Comparison of ENCODE assay signal across 19 cellular contexts in the genomic region with DNA sequence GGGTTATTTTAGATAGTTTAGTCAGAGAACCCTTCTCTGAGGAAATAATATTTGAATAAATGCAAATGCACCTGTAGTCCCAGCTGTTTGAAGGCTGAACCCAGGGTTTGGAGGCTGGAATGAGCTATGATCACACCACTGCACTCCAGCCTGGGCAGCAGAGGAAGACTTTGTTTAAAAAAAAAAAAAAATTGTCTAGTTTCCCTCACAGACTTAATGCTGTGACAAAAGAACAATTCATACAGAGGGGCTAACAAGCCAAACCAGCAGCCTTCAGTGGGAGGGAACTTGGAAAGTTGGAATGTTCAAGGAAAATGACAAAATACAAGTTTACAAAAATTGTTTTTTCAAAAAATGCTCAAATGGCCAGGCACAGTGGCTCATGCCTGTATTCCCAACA.
DNase-seq lines count a peak whose midpoint lies in the region; ATAC-seq and TF ChIP-seq lines count a peak whose summit lies in the region.
"Had no signal": no experiment of that assay in that cellular context is flagged by ENCODE, and none has a peak within 500 bp of the region (broad histone marks: within the 10 kb centered on the region; RNA-seq: fewer than 3 reads in every experiment).

No MANE protein-coding gene starts in this region.

- H3K36me3 Mint-ChIP-seq in activated naive CD4-positive, alpha-beta T cell treated with anti-CD3 and anti-CD28 coated beads, Interleukin-2, amount 50 U/mL, for 72 hours, result peaks cover 40 to 43% of the 10 kb centered on the region in 2 donors
- peaks cover 19 to 27% of the 10 kb centered on the region in 2 donors for H3K36me3 Mint-ChIP-seq in CD14-positive monocyte

- no peaks in the 10 kb centered on the region for H3K79me1 ChIP-seq in mesendoderm (ENCODE audit: low read length)

- H3K27ac ChIP-seq in esophagus muscularis mucosa (replicated peaks in 1 of 4), result peak overlapping the region; percentile 35 to 50 (median 47)
- no peak overlapping the region for H3K27ac ChIP-seq in mesendoderm (ENCODE audit: low read depth, low read length)
- H3K27ac ChIP-seq: A549 had no signal

- no peak overlapping the region for H3K27ac Mint-ChIP-seq in activated naive CD4-positive, alpha-beta T cell treated with anti-CD3 and anti-CD28 coated beads, Interleukin-2, amount 50 U/mL, for 72 hours
- peak overlapping the region in 3 of 7 donors; percentile 32 to 53 (median 33) for H3K27ac Mint-ChIP-seq in CD14-positive monocyte
- H3K27ac Mint-ChIP-seq: CD4-positive, CD25-positive, alpha-beta regulatory T cell had no signal

- TF ChIP-seq CTCF in GM12865 (IDR thresholded peaks at IDR 0.05; ENCODE audit: insufficient read depth, low read depth, low read length, missing control alignments) (no peak), esophagus muscularis mucosa (IDR thresholded peaks at IDR 0.05) (no peak), CD14-positive monocyte (IDR thresholded peaks at IDR 0.05) (no peak)

- H3K9me3 Mint-ChIP-seq in activated naive CD4-positive, alpha-beta T cell treated with anti-CD3 and anti-CD28 coated beads, Interleukin-2, amount 50 U/mL, for 72 hours, result peaks cover 16% of the 10 kb centered on the region in 2 donors
- peaks cover 11 to 21% (median 17%) of the 10 kb centered on the region in 7 donors for H3K9me3 Mint-ChIP-seq in CD14-positive monocyte

- H3K4me3 Mint-ChIP-seq in CD14-positive monocyte, result no peak overlapping the region
- H3K4me3 Mint-ChIP-seq: CD4-positive, CD25-positive, alpha-beta regulatory T cell had no signal

- no peak for TF ChIP-seq POLR2A in esophagus muscularis mucosa (IDR thresholded peaks at IDR 0.05; ENCODE audit: low read depth)

- peaks cover 0 to 11% (median 2%) of the 10 kb centered on the region in 4 donors for H3K9me3 ChIP-seq in esophagus muscularis mucosa
- H3K9me3 ChIP-seq: BE2C had no signal

- H3K27me3 ChIP-seq in esophagus muscularis mucosa (no peaks in the 10 kb centered on the region), mesendoderm (ENCODE audit: insufficient read depth, low read length, poor library complexity) (no peaks in the 10 kb centered on the region)
- H3K27me3 ChIP-seq: BE2C had no signal

- intact Hi-C loops in esophagus muscularis mucosa (cut with DNase I) (no loop called here), CD14-positive monocyte (cut with micrococcal nuclease) (loop anchor here (2.0 kb wide), 1 partner anchor 159 kb away; no protein-coding TSS in a partner anchor)

- no peak overlapping the region for H2BK5ac ChIP-seq in mesendoderm (ENCODE audit: low read length)

- H4K8ac ChIP-seq in mesendoderm (ENCODE audit: low read depth, low read length), result no peak overlapping the region

- TF ChIP-seq EP300 in esophagus muscularis mucosa (IDR thresholded peaks at IDR 0.05), result no peak

- H2BK120ac ChIP-seq in mesendoderm (ENCODE audit: low read depth, low read length), result no peak overlapping the region

- H3K9ac ChIP-seq in mesendoderm (ENCODE audit: low read length), result no peak overlapping the region

- no peak overlapping the region for H3K4ac ChIP-seq in mesendoderm (ENCODE audit: low read depth, low read length)

- peak overlapping the region; percentile 39 for H3K18ac ChIP-seq in mesendoderm (ENCODE audit: low read length)

- no peak overlapping the region for H2BK15ac ChIP-seq in mesendoderm (replicated peaks; ENCODE audit: low read depth)

- no peak overlapping the region for H3K23ac ChIP-seq in mesendoderm (ENCODE audit: low read length)

- no peaks in the 10 kb centered on the region for H3K79me2 ChIP-seq in mesendoderm (ENCODE audit: control insufficient read depth, insufficient read depth, low read length)

- H3K36me3 ChIP-seq in esophagus muscularis mucosa (no peaks in the 10 kb centered on the region), mesendoderm (ENCODE audit: control insufficient read depth, insufficient read depth, low read length) (peaks cover 2% of the 10 kb centered on the region)
- H3K36me3 ChIP-seq: BE2C had no signal

- DNase-seq in GM12865 (ENCODE audit: low read depth) (peak; percentile 10), NCI-H526 treated with DMSO at 0.1 percent for 48 hours (lab: John Stamatoyannopoulos, UW) (peak; percentile 88), esophagus muscularis mucosa (ENCODE audit: extremely low spot score) (no peak), mesendoderm (no peak), CD14-positive monocyte (ENCODE audit: low spot score) (no peak), RKO (ENCODE audit: low spot score) (no peak)
- no peak for DNase-seq in activated naive CD4-positive, alpha-beta T cell treated with anti-CD3 and anti-CD28 coated beads, Interleukin-2, amount 50 U/mL, for 72 hours (ENCODE audit: low spot score in 2 of 2)
- DNase-seq in activated CD8-positive, alpha-beta memory T cell treated with anti-CD3 and anti-CD28 coated beads, Interleukin-2, amount 50 U/mL, for 48 hours, result no peak
- DNase-seq: BE2C; CD4-positive, CD25-positive, alpha-beta regulatory T cell; EL; GF-D8; Karpas-422; NCI-H1694 treated with DMSO at 0.1 percent for 48 hours; NCI-H2081 treated with DMSO at 0.1 percent for 48 hours; NCI-H748 treated with DMSO at 0.1 percent for 48 hours; SIG-M5 had no signal

- H3K4me3 ChIP-seq in GM12865 (ENCODE audit: low read depth, low read length), result no peak overlapping the region
- H3K4me3 ChIP-seq in esophagus muscularis mucosa, result no peak overlapping the region
- H3K4me3 ChIP-seq in mesendoderm (ENCODE audit: low read length), result no peak overlapping the region
- H3K4me3 ChIP-seq: A549 had no signal

- ATAC-seq in activated naive CD4-positive, alpha-beta T cell treated with anti-CD3 and anti-CD28 coated beads, Interleukin-2, amount 50 U/mL, for 72 hours, result no peak
- ATAC-seq: A549, SK-N-SH treated with all-trans-retinoic acid at 6 μM for 48 hours had no signal

- peaks cover 55% of the 10 kb centered on the region for H3K4me1 Mint-ChIP-seq in CD14-positive monocyte

- no peak overlapping the region for H3K4me2 ChIP-seq in mesendoderm (ENCODE audit: low read length)
- H3K4me2 ChIP-seq: A549 had no signal

- no peak overlapping the region for H2AK5ac ChIP-seq in mesendoderm (ENCODE audit: low read length)

- no peaks in the 10 kb centered on the region for H3K27me3 Mint-ChIP-seq in CD14-positive monocyte (ENCODE audit: low read depth in 3 of 3)
- H3K27me3 Mint-ChIP-seq: CD4-positive, CD25-positive, alpha-beta regulatory T cell had no signal

- H4K5ac ChIP-seq in mesendoderm (ENCODE audit: low read length), result no peak overlapping the region

- peaks cover 44 to 68% (median 61%) of the 10 kb centered on the region in 4 donors for H3K4me1 ChIP-seq in esophagus muscularis mucosa
- H3K4me1 ChIP-seq in mesendoderm (ENCODE audit: control insufficient read depth, low read depth, low read length), result no peaks in the 10 kb centered on the region

- H3K56ac ChIP-seq in mesendoderm (ENCODE audit: low read length), result no peak overlapping the region

Comparison
In these comparisons a context has a peak if more than half of its experiments do, and no peak if none do; other contexts are left out.
1. DNase-seq: peak in GM12865 (single experiment) and NCI-H526 treated with DMSO at 0.1 percent for 48 hours (single experiment); none in esophagus muscularis mucosa (single experiment), mesendoderm (single experiment), activated naive CD4-positive, alpha-beta T cell treated with anti-CD3 and anti-CD28 coated beads, Interleukin-2, amount 50 U/mL, for 72 hours (0 of 2), CD14-positive monocyte (single experiment), activated CD8-positive, alpha-beta memory T cell treated with anti-CD3 and anti-CD28 coated beads, Interleukin-2, amount 50 U/mL, for 48 hours (single experiment) and RKO (single experiment).